ENCODE assay signal across 8 cellular contexts in the genomic region with DNA sequence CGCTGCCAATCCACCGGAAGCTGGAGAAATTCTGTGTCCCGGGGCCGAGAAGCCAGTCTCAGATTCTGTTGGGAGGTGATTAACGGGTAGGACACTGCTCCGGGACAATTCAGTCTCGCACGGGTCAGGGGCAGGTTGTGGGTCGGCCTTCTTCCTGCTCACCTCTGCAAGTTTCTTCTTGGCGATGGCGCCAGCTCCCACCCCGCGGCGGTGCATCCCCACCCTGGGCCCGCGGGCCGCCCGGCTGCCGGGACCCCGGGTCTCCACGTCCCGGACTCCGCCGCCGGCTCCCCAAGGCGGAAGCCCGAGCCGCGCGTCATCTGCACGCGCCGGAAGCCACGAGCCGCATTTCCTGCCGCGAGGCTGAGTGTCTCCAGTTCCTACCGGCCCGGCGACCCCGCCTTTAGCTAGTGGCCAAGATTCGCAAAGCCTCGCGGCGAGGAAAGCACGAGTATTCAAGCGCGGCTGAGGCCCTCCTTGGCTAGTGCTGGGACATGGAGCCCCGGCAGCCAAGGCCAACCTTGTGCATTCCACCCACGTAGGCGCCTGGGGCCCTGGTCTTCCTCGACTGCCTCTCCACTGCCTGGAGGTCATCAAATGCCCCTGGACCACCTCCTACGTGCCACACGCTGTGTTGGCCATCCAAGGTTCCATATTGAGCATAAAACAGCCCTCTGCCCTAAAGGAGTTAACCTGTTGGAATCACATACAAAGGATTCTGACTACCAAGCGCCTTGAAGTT. TPM values are rescaled to one million over a fixed set of nuclear protein-coding genes. Genes with fewer than 3 reads are reported as not detected.
DNase-seq lines count a peak whose midpoint lies in the region; ATAC-seq and TF ChIP-seq lines count a peak whose summit lies in the region.

A gene with protein sequence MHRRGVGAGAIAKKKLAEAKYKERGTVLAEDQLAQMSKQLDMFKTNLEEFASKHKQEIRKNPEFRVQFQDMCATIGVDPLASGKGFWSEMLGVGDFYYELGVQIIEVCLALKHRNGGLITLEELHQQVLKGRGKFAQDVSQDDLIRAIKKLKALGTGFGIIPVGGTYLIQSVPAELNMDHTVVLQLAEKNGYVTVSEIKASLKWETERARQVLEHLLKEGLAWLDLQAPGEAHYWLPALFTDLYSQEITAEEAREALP (minus strand): TSS at position 324 of the 742 bp plus-strand sequence. CDS start 108 bp downstream, at position 216.

- peaks cover 13% of the 10 kb centered on the region for H3K79me2 ChIP-seq in KMS-11 (ENCODE audit: insufficient read depth, low read depth)

- peak; percentile 76 to 84 for TF ChIP-seq POLR2A in Peyer's patch (IDR thresholded peaks at IDR 0.05)
- peak; percentile 62 for TF ChIP-seq POLR2A in esophagus muscularis mucosa (IDR thresholded peaks at IDR 0.05; ENCODE audit: low read depth)

- H3K9ac ChIP-seq in KMS-11 = peak within 1 kb of the TSS; percentile 67

- no peak for TF ChIP-seq CTCF in KMS-11 (conservative IDR thresholded peaks at IDR 0.05; ENCODE audit: low read depth, low read length)
- TF ChIP-seq CTCF in Peyer's patch (IDR thresholded peaks at IDR 0.05) = no peak
- TF ChIP-seq CTCF in esophagus muscularis mucosa (IDR thresholded peaks at IDR 0.05) = no peak

- H3K9me3 ChIP-seq in Peyer's patch (peaks cover 0 to 5% (median 0%) of the 10 kb centered on the region in 4 donors), esophagus muscularis mucosa (no peaks in the 10 kb centered on the region), muscle layer of duodenum (ENCODE audit: control insufficient read depth in 1 of 2, low read length in 2 of 2) (no peaks in the 10 kb centered on the region)

- peak; percentile 88 for ATAC-seq in GM21723 (IDR thresholded peaks at IDR 0.05; ENCODE audit: unreplicated experiment)

- peak within 1 kb of the TSS; percentile 95 for H3K4me2 ChIP-seq in KMS-11

- 0 out of 2 replicates have a peak, but pooled peaks cover 3% of the 10 kb centered on the region for H3K36me3 ChIP-seq in KMS-11 (ENCODE audit: insufficient read depth)
- H3K36me3 ChIP-seq in Peyer's patch = peaks cover 0 to 16% (median 0%) of the 10 kb centered on the region in 3 donors
- H3K36me3 ChIP-seq in esophagus muscularis mucosa = peaks cover 11 to 28% (median 18%) of the 10 kb centered on the region in 4 donors
- H3K36me3 ChIP-seq in muscle layer of duodenum (ENCODE audit: control insufficient read depth in 1 of 2, insufficient read depth in 2 of 2, low read length in 2 of 2) = peaks cover 4 to 12% of the 10 kb centered on the region in 2 donors

- intact Hi-C loops in esophagus muscularis mucosa (cut with DNase I) = loop anchor here (5.0 kb wide), 1 partner anchor 37 kb away; the partner anchor contains the start of gene UBE2Z

- H3K4me1 ChIP-seq in KMS-11 (ENCODE audit: low read depth, poor library complexity, severe bottlenecking) (peaks cover 22% of the 10 kb centered on the region), Peyer's patch (peaks cover 0 to 21% (median 12%) of the 10 kb centered on the region in 4 donors), esophagus muscularis mucosa (peaks cover 18 to 35% (median 28%) of the 10 kb centered on the region in 4 donors), muscle layer of duodenum (ENCODE audit: control insufficient read depth in 1 of 2, insufficient read depth in 2 of 2, low read length in 2 of 2) (peaks cover 4 to 26% of the 10 kb centered on the region in 2 donors)

- TF ChIP-seq EP300 in esophagus muscularis mucosa (IDR thresholded peaks at IDR 0.05) = no peak

- H3K27me3 ChIP-seq in KMS-11 (ENCODE audit: insufficient read depth, low read depth) (peaks cover 4% of the 10 kb centered on the region; the same call in 1 of the 2 replicates), Peyer's patch (no peaks in the 10 kb centered on the region), esophagus muscularis mucosa (peaks cover 0 to 10% (median 0%) of the 10 kb centered on the region in 4 donors), muscle layer of duodenum (ENCODE audit: low read depth, low read length) (no peaks in the 10 kb centered on the region)

- peak within 1 kb of the TSS; percentile 96 for H2AFZ ChIP-seq in KMS-11 (ENCODE audit: low read depth)

- H3K4me3 ChIP-seq in KMS-11 (IDR thresholded peaks at IDR 0.05; ENCODE audit: insufficient read depth, low read depth, low read length) (no peak within 1 kb of the TSS), Peyer's patch (peak within 1 kb of the TSS; percentile 75 to 85 (median 82)), esophagus muscularis mucosa (peak within 1 kb of the TSS; percentile 91 to 93 (median 92)), muscle layer of duodenum (ENCODE audit: low read depth in 1 of 2, low read length in 2 of 2) (peak within 1 kb of the TSS; percentile 87 to 96)

- 6% methylated on average over 35 of the region's 55 CpGs for WGBS in esophagus muscularis mucosa

- DNase-seq in DMS153 treated with DMSO at 0.1 percent for 48 hours (lab: John Stamatoyannopoulos, UW; ENCODE audit: unreplicated experiment) (peak; percentile 83), Peyer's patch (peak; percentile 84 to 96 (median 95)), esophagus muscularis mucosa (ENCODE audit: extremely low spot score) (peak; percentile 96)
- DNase-seq in activated T-cell treated with anti-CD3 and anti-CD28 coated beads, Interleukin-2, amount 50 U/mL, for 48 hours = peak; percentile 96 to 97
- peak; percentile 91 for DNase-seq in stimulated activated CD8-positive, alpha-beta memory T cell treated with anti-CD3 and anti-CD28 coated beads, Interleukin-7, amount 100 ng/mL, for 24 hours (ENCODE audit: low read depth)

- H3K27ac ChIP-seq in KMS-11 (peak within 1 kb of the TSS; percentile 73), Peyer's patch (peak within 1 kb of the TSS; percentile 77 to 86 (median 84)), esophagus muscularis mucosa (replicated peaks in 1 of 4) (peak within 1 kb of the TSS; percentile 84 to 93 (median 88)), muscle layer of duodenum (ENCODE audit: low read length) (peak within 1 kb of the TSS; percentile 89)

- H4K20me1 ChIP-seq in KMS-11 (ENCODE audit: insufficient read depth) = no peaks in the 10 kb centered on the region

RNA-seq across cellular contexts. Expression of the gene that starts here (rescaled TPM):
- 10 to 100 TPM; 60.2 to 80.9 (median 66.4) TPM for total RNA-seq in Peyer's patch
- 10 to 100 TPM; 80.6 to 97.1 (median 92.3) TPM for total RNA-seq in esophagus muscularis mucosa
